2 cellular contexts compared by ENCODE assay signal in the genomic region with DNA sequence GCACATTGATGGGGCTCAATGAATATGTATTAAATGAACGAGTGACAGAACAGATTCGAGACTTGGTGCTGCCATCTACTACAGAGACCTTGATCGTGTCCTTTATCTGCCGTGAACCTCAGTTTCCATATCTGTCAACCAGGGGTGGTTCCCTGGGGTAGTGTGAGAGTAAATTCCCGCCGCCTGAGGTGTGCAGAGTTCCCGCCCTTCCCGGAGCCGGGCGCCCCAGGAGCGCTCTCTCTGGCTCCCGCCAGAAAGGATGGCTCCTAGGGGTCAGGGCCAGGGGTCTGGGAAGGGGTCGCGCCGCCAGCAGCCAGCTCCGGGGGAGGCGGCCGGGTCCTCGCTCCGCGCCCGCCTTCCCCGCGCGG.
TF ChIP-seq lines count a peak whose summit lies in the region.

No MANE protein-coding gene starts in this region.

TF ChIP-seq in GM23338, 12 proteins besides CTCF, POLR2A, EP300 and RAD21 (continued from another document):
- TF ChIP-seq, protein P1, sequence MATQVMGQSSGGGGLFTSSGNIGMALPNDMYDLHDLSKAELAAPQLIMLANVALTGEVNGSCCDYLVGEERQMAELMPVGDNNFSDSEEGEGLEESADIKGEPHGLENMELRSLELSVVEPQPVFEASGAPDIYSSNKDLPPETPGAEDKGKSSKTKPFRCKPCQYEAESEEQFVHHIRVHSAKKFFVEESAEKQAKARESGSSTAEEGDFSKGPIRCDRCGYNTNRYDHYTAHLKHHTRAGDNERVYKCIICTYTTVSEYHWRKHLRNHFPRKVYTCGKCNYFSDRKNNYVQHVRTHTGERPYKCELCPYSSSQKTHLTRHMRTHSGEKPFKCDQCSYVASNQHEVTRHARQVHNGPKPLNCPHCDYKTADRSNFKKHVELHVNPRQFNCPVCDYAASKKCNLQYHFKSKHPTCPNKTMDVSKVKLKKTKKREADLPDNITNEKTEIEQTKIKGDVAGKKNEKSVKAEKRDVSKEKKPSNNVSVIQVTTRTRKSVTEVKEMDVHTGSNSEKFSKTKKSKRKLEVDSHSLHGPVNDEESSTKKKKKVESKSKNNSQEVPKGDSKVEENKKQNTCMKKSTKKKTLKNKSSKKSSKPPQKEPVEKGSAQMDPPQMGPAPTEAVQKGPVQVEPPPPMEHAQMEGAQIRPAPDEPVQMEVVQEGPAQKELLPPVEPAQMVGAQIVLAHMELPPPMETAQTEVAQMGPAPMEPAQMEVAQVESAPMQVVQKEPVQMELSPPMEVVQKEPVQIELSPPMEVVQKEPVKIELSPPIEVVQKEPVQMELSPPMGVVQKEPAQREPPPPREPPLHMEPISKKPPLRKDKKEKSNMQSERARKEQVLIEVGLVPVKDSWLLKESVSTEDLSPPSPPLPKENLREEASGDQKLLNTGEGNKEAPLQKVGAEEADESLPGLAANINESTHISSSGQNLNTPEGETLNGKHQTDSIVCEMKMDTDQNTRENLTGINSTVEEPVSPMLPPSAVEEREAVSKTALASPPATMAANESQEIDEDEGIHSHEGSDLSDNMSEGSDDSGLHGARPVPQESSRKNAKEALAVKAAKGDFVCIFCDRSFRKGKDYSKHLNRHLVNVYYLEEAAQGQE (IDR thresholded peaks at IDR 0.05; ENCODE audit: unreplicated experiment): no peak
- TF ChIP-seq EZH2 (IDR thresholded peaks at IDR 0.05; ENCODE audit: low read depth, unreplicated experiment): peak; percentile 55

TF ChIP-seq in SK-N-SH, 30 proteins besides CTCF, POLR2A, EP300 and RAD21 (continued from another document):
- TF ChIP-seq EZH2phosphoT487 (IDR thresholded peaks at IDR 0.05; ENCODE audit: borderline replicate concordance, low read depth) (no peak), GATA2 (CRISPR knock-in tag; IDR thresholded peaks at IDR 0.05) (no peak), ELF1 (IDR thresholded peaks at IDR 0.05) (no peak), TCF12 (IDR thresholded peaks at IDR 0.05) (no peak), FOXM1 (IDR thresholded peaks at IDR 0.05; ENCODE audit: low read depth) (no peak), TAF1 (IDR thresholded peaks at IDR 0.05; ENCODE audit: borderline replicate concordance, low read depth, low read length) (no peak)
- TF ChIP-seq, protein P2, sequence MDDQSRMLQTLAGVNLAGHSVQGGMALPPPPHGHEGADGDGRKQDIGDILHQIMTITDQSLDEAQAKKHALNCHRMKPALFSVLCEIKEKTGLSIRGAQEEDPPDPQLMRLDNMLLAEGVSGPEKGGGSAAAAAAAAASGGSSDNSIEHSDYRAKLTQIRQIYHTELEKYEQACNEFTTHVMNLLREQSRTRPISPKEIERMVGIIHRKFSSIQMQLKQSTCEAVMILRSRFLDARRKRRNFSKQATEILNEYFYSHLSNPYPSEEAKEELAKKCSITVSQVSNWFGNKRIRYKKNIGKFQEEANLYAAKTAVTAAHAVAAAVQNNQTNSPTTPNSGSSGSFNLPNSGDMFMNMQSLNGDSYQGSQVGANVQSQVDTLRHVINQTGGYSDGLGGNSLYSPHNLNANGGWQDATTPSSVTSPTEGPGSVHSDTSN (IDR thresholded peaks at IDR 0.05): no peak
